ENCODE assay signal across 18 cellular contexts in the genomic region with DNA sequence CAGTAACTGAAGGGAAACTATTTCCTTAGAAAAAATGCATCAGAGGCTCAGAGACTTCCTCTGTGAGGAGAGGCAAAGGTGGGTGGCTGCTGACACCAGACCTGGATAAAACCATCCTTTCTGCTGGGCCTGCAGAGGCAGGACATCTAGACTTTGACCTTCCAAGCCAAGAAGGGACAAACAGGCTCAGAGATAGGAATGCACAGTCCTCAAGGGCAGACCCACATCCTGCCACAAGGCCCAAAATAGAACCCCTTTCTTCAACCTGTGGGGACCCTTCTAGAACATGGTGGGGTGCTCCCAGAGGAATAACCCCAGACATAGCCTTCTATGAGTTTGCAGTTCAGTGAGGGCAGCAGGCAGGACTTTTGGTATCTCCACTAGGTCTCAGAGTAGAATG. TPM values are rescaled to one million over a fixed set of nuclear protein-coding genes. Genes with fewer than 3 reads are reported as not detected.
A peak's percentile ranks its signal among the peaks of the same experiment; 100 is the strongest.
DNase-seq lines count a peak whose midpoint lies in the region; TF ChIP-seq lines count a peak whose summit lies in the region.
"Had no signal": no experiment of that assay in that cellular context is flagged by ENCODE, and none has a peak within 500 bp of the region (broad histone marks: within the 10 kb centered on the region; RNA-seq: fewer than 3 reads in every experiment).

No MANE protein-coding gene starts in this region.

- H3K4me3 Mint-ChIP-seq in activated T-helper 1 cell treated with anti-CD3 and anti-CD28 coated beads, Interleukin-12 subunit alpha, Interleukin-12 subunit beta, Interleukin-2, Interleukin-4 antibody, amounts not matched to agents 30 ng/mL and 10 ng/mL and 1 ng/mL, durations not matched to agents 14 hours and 24 hours and 36 hours: no peak overlapping the region
- no peak overlapping the region for H3K4me3 Mint-ChIP-seq in nephron progenitor cell
- no peak overlapping the region for H3K4me3 Mint-ChIP-seq in HFFc6
- H3K4me3 Mint-ChIP-seq: activated B cell treated with CpG ODN at 0.5 μM for 24 hours, CD14-positive monocyte, H9 had no signal

- intact Hi-C loops in activated T-helper 1 cell treated with anti-CD3 and anti-CD28 coated beads, Interleukin-12 subunit alpha, Interleukin-12 subunit beta, Interleukin-2, Interleukin-4 antibody, amounts not matched to agents 30 ng/mL and 10 ng/mL and 1 ng/mL, durations not matched to agents 14 hours and 24 hours and 36 hours (cut with micrococcal nuclease): loop anchor here (5.0 kb wide), 1 partner anchor 222 kb away; the partner anchor contains the start of genes FHOD1 and SLC9A5

- peak; percentile 31 for DNase-seq in activated effector memory CD4-positive, alpha-beta T cell treated with anti-CD3 and anti-CD28 coated beads, Interleukin-2, amount 50 U/mL, for 16 hours
- no peak for DNase-seq in activated effector memory CD4-positive, alpha-beta T cell treated with Interleukin-2 at 50 U/mL for 16 hours
- DNase-seq in activated T-helper 1 cell treated with anti-CD3 and anti-CD28 coated beads, Interleukin-12 subunit alpha, Interleukin-12 subunit beta, Interleukin-2, Interleukin-4 antibody, amounts not matched to agents 30 ng/mL and 10 ng/mL and 1 ng/mL, durations not matched to agents 14 hours and 24 hours and 36 hours (ENCODE audit: low spot score): no peak
- no peak for DNase-seq in nephron progenitor cell
- no peak for DNase-seq in HFFc6
- DNase-seq in NCI-H2107 treated with DMSO at 0.1 percent for 48 hours (lab: John Stamatoyannopoulos, UW; ENCODE audit: unreplicated experiment): no peak
- DNase-seq in nucleus accumbens (lab: John Stamatoyannopoulos, UW): no peak
- DNase-seq in hepatic stellate cell (ENCODE audit: low spot score): no peak
- DNase-seq: activated B cell treated with CpG ODN at 0.5 μM for 24 hours, amygdala, cortex of kidney, DMS 273 treated with DMSO at 0.1 percent for 48 hours, H9, IMR-90, kidney, NCI-H1436, stomach had no signal

- peak overlapping the region; percentile 31 for H3K27ac Mint-ChIP-seq in activated T-helper 1 cell treated with anti-CD3 and anti-CD28 coated beads, Interleukin-12 subunit alpha, Interleukin-12 subunit beta, Interleukin-2, Interleukin-4 antibody, amounts not matched to agents 30 ng/mL and 10 ng/mL and 1 ng/mL, durations not matched to agents 14 hours and 24 hours and 36 hours
- peak overlapping the region; percentile 25 for H3K27ac Mint-ChIP-seq in nephron progenitor cell
- H3K27ac Mint-ChIP-seq in HFFc6: no peak overlapping the region
- H3K27ac Mint-ChIP-seq: activated B cell treated with CpG ODN at 0.5 μM for 24 hours, CD14-positive monocyte, H9 had no signal

- H3K27me3 Mint-ChIP-seq in activated T-helper 1 cell treated with anti-CD3 and anti-CD28 coated beads, Interleukin-12 subunit alpha, Interleukin-12 subunit beta, Interleukin-2, Interleukin-4 antibody, amounts not matched to agents 30 ng/mL and 10 ng/mL and 1 ng/mL, durations not matched to agents 14 hours and 24 hours and 36 hours (ENCODE audit: insufficient read depth): peaks cover 2% of the 10 kb centered on the region
- H3K27me3 Mint-ChIP-seq in nephron progenitor cell (ENCODE audit: low read depth, poor library complexity) (no peaks in the 10 kb centered on the region), HFFc6 (ENCODE audit: insufficient read depth) (peaks cover 4% of the 10 kb centered on the region)
- H3K27me3 Mint-ChIP-seq: activated B cell treated with CpG ODN at 0.5 μM for 24 hours had no signal

- H3K4me1 Mint-ChIP-seq in activated T-helper 1 cell treated with anti-CD3 and anti-CD28 coated beads, Interleukin-12 subunit alpha, Interleukin-12 subunit beta, Interleukin-2, Interleukin-4 antibody, amounts not matched to agents 30 ng/mL and 10 ng/mL and 1 ng/mL, durations not matched to agents 14 hours and 24 hours and 36 hours (ENCODE audit: low read depth): peaks cover 40% of the 10 kb centered on the region
- H3K4me1 Mint-ChIP-seq in nephron progenitor cell: peaks cover 44% of the 10 kb centered on the region
- H3K4me1 Mint-ChIP-seq in HFFc6 (ENCODE audit: low read depth): peaks cover 27% of the 10 kb centered on the region

- TF ChIP-seq CTCF in nephron progenitor cell (IDR thresholded peaks at IDR 0.05) (no peak), HFFc6 (IDR thresholded peaks at IDR 0.05) (no peak)

- peaks cover 5% of the 10 kb centered on the region for H3K36me3 Mint-ChIP-seq in activated T-helper 1 cell treated with anti-CD3 and anti-CD28 coated beads, Interleukin-12 subunit alpha, Interleukin-12 subunit beta, Interleukin-2, Interleukin-4 antibody, amounts not matched to agents 30 ng/mL and 10 ng/mL and 1 ng/mL, durations not matched to agents 14 hours and 24 hours and 36 hours (ENCODE audit: low read depth)
- H3K36me3 Mint-ChIP-seq in nephron progenitor cell (ENCODE audit: low read depth) (no peaks in the 10 kb centered on the region), HFFc6 (ENCODE audit: low read depth) (peaks cover 4% of the 10 kb centered on the region)
- H3K36me3 Mint-ChIP-seq: CD14-positive monocyte had no signal

- H3K9me3 Mint-ChIP-seq in activated T-helper 1 cell treated with anti-CD3 and anti-CD28 coated beads, Interleukin-12 subunit alpha, Interleukin-12 subunit beta, Interleukin-2, Interleukin-4 antibody, amounts not matched to agents 30 ng/mL and 10 ng/mL and 1 ng/mL, durations not matched to agents 14 hours and 24 hours and 36 hours: no peaks in the 10 kb centered on the region
- H3K9me3 Mint-ChIP-seq in nephron progenitor cell: no peaks in the 10 kb centered on the region
- H3K9me3 Mint-ChIP-seq in HFFc6: no peaks in the 10 kb centered on the region
- H3K9me3 Mint-ChIP-seq: activated B cell treated with CpG ODN at 0.5 μM for 24 hours, CD14-positive monocyte, H9 had no signal

RNA-seq across cellular contexts. Expression of gene CBFB, which starts 3.8 kb away (rescaled TPM):
- 171 and 175 TPM in 2 replicates for total RNA-seq in activated T-helper 1 cell treated with anti-CD3 and anti-CD28 coated beads, Interleukin-12 subunit alpha, Interleukin-12 subunit beta, Interleukin-2, Interleukin-4 antibody, amounts not matched to agents 30 ng/mL and 10 ng/mL and 1 ng/mL, durations not matched to agents 14 hours and 24 hours and 36 hours
- total RNA-seq in HFFc6 (2021; fragmentation: NEBNext Ultra II Directional; extraction: Animal tissue kit (Norgen Biotek cat#: 25700)): 10 to 100 TPM; 55.2 to 84.4 (median 69.5) TPM

RNA-seq across cellular contexts. Expression of gene CES4A, which starts 36.8 kb away (rescaled TPM):
- total RNA-seq in activated T-helper 1 cell treated with anti-CD3 and anti-CD28 coated beads, Interleukin-12 subunit alpha, Interleukin-12 subunit beta, Interleukin-2, Interleukin-4 antibody, amounts not matched to agents 30 ng/mL and 10 ng/mL and 1 ng/mL, durations not matched to agents 14 hours and 24 hours and 36 hours: 33.2 and 34.2 TPM in 2 replicates
- 1 to 10 TPM; 1.7 to 3.5 (median 2.3) TPM for total RNA-seq in HFFc6 (2021; fragmentation: NEBNext Ultra II Directional; extraction: Animal tissue kit (Norgen Biotek cat#: 25700))
